ENCODE assay signal across 1 cellular context in the genomic region with DNA sequence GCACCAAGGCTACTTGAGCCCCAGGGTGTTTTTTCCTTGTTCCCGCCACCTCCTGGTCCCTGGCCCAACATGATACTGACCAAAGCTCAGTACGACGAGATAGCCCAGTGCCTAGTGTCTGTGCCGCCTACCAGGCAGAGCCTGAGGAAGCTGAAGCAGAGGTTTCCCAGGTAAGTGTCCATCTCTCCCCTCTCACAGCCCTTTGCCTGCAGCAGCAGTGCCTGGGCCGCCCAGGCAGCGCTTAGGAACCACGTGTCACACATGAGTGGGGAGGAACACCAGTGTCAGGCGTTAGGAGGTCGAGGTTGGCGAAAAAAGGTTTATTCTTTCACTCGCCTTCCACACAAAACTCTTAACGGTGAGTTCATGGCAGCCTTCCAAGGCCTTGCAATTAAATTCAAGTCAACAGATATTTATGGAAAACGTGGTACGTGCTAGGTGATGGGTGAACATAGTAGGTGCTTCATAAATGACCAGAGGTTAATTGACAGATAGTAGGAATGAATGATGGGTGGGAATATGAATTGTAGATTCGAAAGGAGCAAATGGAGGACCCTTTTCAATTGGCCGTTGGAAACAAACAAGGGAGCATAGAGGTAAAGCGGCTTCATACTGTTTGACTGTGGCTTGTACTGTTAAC.
TF ChIP-seq lines count a peak whose summit lies in the region.

No MANE protein-coding gene starts in this region.

TF ChIP-seq in K562, 482 proteins besides CTCF, POLR2A, EP300 and RAD21 (continued from another document and continues in another):
- TF ChIP-seq RERE (CRISPR knock-in tag; IDR thresholded peaks at IDR 0.05; ENCODE audit: borderline replicate concordance), result 0 out of 2 replicates have a peak, but pooled peaks have one; percentile 57
- TF ChIP-seq PHF20 (IDR thresholded peaks at IDR 0.05; ENCODE audit: partially characterized antibody), result no peak
- no peak for TF ChIP-seq ZHX1 (conservative IDR thresholded peaks at IDR 0.05; ENCODE audit: low read length)
- no peak for TF ChIP-seq GABPA (tag; conservative IDR thresholded peaks at IDR 0.05; ENCODE audit: low read depth)
- no peak; the same call in 1 of the 2 replicates for TF ChIP-seq MYC (IDR thresholded peaks at IDR 0.05; ENCODE audit: low read depth, low read length)
- 0 out of 2 replicates have a peak, but pooled peaks have one; percentile 58 for TF ChIP-seq MYC (CRISPR knock-in tag; IDR thresholded peaks at IDR 0.05; ENCODE audit: borderline replicate concordance, low read depth)
- 0 out of 4 replicates have a peak, but pooled peaks have one; percentile 28 to 34 for TF ChIP-seq MNT (conservative IDR thresholded peaks at IDR 0.05)
- no peak for TF ChIP-seq TGIF2 (CRISPR knock-in tag; IDR thresholded peaks at IDR 0.05)
- TF ChIP-seq, protein P1, sequence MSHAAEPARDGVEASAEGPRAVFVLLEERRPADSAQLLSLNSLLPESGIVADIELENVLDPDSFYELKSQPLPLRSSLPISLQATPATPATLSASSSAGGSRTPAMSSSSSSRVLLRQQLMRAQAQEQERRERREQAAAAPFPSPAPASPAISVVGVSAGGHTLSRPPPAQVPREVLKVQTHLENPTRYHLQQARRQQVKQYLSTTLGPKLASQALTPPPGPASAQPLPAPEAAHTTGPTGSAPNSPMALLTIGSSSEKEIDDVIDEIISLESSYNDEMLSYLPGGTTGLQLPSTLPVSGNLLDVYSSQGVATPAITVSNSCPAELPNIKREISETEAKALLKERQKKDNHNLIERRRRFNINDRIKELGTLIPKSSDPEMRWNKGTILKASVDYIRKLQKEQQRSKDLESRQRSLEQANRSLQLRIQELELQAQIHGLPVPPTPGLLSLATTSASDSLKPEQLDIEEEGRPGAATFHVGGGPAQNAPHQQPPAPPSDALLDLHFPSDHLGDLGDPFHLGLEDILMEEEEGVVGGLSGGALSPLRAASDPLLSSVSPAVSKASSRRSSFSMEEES (CRISPR knock-in tag; IDR thresholded peaks at IDR 0.05), result no peak
- no peak for TF ChIP-seq ZNF124 (CRISPR knock-in tag; IDR thresholded peaks at IDR 0.05)
- TF ChIP-seq IRF1 (CRISPR knock-in tag; IDR thresholded peaks at IDR 0.05; ENCODE audit: borderline replicate concordance), result 0 out of 2 replicates have a peak, but pooled peaks have one; percentile 57
- TF ChIP-seq, protein P2, sequence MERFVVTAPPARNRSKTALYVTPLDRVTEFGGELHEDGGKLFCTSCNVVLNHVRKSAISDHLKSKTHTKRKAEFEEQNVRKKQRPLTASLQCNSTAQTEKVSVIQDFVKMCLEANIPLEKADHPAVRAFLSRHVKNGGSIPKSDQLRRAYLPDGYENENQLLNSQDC (CRISPR knock-in tag; IDR thresholded peaks at IDR 0.05), result no peak
- TF ChIP-seq GTF2F1 (IDR thresholded peaks at IDR 0.05; ENCODE audit: low read depth, low read length), result no peak
- no peak for TF ChIP-seq STAT5A (IDR thresholded peaks at IDR 0.05; ENCODE audit: borderline replicate concordance, low read length)
- TF ChIP-seq, protein P3, sequence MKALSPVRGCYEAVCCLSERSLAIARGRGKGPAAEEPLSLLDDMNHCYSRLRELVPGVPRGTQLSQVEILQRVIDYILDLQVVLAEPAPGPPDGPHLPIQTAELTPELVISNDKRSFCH (CRISPR knock-in tag; IDR thresholded peaks at IDR 0.05), result no peak
- TF ChIP-seq, protein P3 (tag; IDR thresholded peaks at IDR 0.05), result 0 out of 2 replicates have a peak, but pooled peaks have one; percentile 6
- no peak for TF ChIP-seq DACH1 (IDR thresholded peaks at IDR 0.05; ENCODE audit: partially characterized antibody)
- TF ChIP-seq ZNF232 (CRISPR knock-in tag; IDR thresholded peaks at IDR 0.05), result peak; percentile 40; the same call in 1 of the 2 replicates
- TF ChIP-seq, protein P4, sequence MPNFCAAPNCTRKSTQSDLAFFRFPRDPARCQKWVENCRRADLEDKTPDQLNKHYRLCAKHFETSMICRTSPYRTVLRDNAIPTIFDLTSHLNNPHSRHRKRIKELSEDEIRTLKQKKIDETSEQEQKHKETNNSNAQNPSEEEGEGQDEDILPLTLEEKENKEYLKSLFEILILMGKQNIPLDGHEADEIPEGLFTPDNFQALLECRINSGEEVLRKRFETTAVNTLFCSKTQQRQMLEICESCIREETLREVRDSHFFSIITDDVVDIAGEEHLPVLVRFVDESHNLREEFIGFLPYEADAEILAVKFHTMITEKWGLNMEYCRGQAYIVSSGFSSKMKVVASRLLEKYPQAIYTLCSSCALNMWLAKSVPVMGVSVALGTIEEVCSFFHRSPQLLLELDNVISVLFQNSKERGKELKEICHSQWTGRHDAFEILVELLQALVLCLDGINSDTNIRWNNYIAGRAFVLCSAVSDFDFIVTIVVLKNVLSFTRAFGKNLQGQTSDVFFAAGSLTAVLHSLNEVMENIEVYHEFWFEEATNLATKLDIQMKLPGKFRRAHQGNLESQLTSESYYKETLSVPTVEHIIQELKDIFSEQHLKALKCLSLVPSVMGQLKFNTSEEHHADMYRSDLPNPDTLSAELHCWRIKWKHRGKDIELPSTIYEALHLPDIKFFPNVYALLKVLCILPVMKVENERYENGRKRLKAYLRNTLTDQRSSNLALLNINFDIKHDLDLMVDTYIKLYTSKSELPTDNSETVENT (CRISPR knock-in tag; IDR thresholded peaks at IDR 0.05), result no peak
